Comparison of ENCODE assay signal across 3 cellular contexts in genomic region chr2:88100489-88100858, GRCh38.
TF ChIP-seq lines count a peak whose summit lies in the region.

No MANE protein-coding gene starts in this region.

TF ChIP-seq in GM23338, 12 proteins besides CTCF, POLR2A, EP300 and RAD21 (continues in another document):
- TF ChIP-seq, protein P1, sequence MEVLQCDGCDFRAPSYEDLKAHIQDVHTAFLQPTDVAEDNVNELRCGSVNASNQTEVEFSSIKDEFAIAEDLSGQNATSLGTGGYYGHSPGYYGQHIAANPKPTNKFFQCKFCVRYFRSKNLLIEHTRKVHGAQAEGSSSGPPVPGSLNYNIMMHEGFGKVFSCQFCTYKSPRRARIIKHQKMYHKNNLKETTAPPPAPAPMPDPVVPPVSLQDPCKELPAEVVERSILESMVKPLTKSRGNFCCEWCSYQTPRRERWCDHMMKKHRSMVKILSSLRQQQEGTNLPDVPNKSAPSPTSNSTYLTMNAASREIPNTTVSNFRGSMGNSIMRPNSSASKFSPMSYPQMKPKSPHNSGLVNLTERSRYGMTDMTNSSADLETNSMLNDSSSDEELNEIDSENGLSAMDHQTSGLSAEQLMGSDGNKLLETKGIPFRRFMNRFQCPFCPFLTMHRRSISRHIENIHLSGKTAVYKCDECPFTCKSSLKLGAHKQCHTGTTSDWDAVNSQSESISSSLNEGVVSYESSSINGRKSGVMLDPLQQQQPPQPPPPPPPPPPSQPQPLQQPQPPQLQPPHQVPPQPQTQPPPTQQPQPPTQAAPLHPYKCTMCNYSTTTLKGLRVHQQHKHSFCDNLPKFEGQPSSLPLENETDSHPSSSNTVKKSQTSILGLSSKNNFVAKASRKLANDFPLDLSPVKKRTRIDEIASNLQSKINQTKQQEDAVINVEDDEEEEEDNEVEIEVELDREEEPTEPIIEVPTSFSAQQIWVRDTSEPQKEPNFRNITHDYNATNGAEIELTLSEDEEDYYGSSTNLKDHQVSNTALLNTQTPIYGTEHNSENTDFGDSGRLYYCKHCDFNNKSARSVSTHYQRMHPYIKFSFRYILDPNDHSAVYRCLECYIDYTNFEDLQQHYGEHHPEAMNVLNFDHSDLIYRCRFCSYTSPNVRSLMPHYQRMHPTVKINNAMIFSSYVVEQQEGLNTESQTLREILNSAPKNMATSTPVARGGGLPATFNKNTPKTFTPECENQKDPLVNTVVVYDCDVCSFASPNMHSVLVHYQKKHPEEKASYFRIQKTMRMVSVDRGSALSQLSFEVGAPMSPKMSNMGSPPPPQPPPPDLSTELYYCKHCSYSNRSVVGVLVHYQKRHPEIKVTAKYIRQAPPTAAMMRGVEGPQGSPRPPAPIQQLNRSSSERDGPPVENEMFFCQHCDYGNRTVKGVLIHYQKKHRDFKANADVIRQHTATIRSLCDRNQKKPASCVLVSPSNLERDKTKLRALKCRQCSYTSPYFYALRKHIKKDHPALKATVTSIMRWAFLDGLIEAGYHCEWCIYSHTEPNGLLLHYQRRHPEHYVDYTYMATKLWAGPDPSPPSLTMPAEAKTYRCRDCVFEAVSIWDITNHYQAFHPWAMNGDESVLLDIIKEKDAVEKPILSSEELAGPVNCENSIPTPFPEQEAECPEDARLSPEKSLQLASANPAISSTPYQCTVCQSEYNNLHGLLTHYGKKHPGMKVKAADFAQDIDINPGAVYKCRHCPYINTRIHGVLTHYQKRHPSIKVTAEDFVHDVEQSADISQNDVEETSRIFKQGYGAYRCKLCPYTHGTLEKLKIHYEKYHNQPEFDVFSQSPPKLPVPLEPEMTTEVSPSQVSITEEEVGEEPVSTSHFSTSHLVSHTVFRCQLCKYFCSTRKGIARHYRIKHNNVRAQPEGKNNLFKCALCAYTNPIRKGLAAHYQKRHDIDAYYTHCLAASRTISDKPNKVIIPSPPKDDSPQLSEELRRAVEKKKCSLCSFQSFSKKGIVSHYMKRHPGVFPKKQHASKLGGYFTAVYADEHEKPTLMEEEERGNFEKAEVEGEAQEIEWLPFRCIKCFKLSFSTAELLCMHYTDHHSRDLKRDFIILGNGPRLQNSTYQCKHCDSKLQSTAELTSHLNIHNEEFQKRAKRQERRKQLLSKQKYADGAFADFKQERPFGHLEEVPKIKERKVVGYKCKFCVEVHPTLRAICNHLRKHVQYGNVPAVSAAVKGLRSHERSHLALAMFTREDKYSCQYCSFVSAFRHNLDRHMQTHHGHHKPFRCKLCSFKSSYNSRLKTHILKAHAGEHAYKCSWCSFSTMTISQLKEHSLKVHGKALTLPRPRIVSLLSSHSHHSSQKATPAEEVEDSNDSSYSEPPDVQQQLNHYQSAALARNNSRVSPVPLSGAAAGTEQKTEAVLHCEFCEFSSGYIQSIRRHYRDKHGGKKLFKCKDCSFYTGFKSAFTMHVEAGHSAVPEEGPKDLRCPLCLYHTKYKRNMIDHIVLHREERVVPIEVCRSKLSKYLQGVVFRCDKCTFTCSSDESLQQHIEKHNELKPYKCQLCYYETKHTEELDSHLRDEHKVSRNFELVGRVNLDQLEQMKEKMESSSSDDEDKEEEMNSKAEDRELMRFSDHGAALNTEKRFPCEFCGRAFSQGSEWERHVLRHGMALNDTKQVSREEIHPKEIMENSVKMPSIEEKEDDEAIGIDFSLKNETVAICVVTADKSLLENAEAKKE (CRISPR knock-in tag; IDR thresholded peaks at IDR 0.05), result no peak
- no peak for TF ChIP-seq JUNB (IDR thresholded peaks at IDR 0.05; ENCODE audit: unreplicated experiment)
- no peak for TF ChIP-seq EZH2 (IDR thresholded peaks at IDR 0.05; ENCODE audit: low read depth, unreplicated experiment)
- no peak for TF ChIP-seq STAT1 (IDR thresholded peaks at IDR 0.05; ENCODE audit: unreplicated experiment)
- no peak for TF ChIP-seq ZNF114 (CRISPR knock-in tag; IDR thresholded peaks at IDR 0.05)
- no peak for TF ChIP-seq POLR2AphosphoS5 (IDR thresholded peaks at IDR 0.05; ENCODE audit: low read depth)

TF ChIP-seq in H1, 55 proteins besides CTCF, POLR2A, EP300 and RAD21:
- TF ChIP-seq SP2 (IDR thresholded peaks at IDR 0.05; ENCODE audit: low read length) (no peak), BCL11A (IDR thresholded peaks at IDR 0.05; ENCODE audit: low read depth in 2 of 2, low read length in 2 of 2) (no peak), POLR2AphosphoS5 (IDR thresholded peaks at IDR 0.05; ENCODE audit: low read depth, low read length) (no peak), TEAD4 (IDR thresholded peaks at IDR 0.05; ENCODE audit: low read depth, low read length) (no peak), ATF2 (IDR thresholded peaks at IDR 0.05; ENCODE audit: low read length) (no peak), SIN3A (conservative IDR thresholded peaks at IDR 0.05 in 1 of 2, IDR thresholded peaks at IDR 0.05 in 1 of 2; ENCODE audit: low read depth in 1 of 2, low read length in 2 of 2) (no peak), TBP (IDR thresholded peaks at IDR 0.05; ENCODE audit: low read depth, low read length) (no peak), KDM4A (IDR thresholded peaks at IDR 0.05; ENCODE audit: low read depth, low read length, severe bottlenecking) (no peak), CREB1 (IDR thresholded peaks at IDR 0.05) (no peak), YY1 (IDR thresholded peaks at IDR 0.05; ENCODE audit: low read depth, low read length) (no peak), CEBPB (IDR thresholded peaks at IDR 0.05; ENCODE audit: low read depth, low read length) (no peak), KDM5A (IDR thresholded peaks at IDR 0.05; ENCODE audit: low read length) (no peak), SAP30 (IDR thresholded peaks at IDR 0.05; ENCODE audit: insufficient read depth, insufficient replicate concordance, low read length) (no peak), NANOG (IDR thresholded peaks at IDR 0.05; ENCODE audit: insufficient read depth, low read depth, low read length, poor library complexity, severe bottlenecking) (no peak), HDAC2 (IDR thresholded peaks at IDR 0.05; ENCODE audit: borderline replicate concordance in 1 of 2, low read depth in 2 of 2, low read length in 2 of 2) (no peak), ATF3 (IDR thresholded peaks at IDR 0.05; ENCODE audit: insufficient read depth, low read depth, low read length) (no peak)
- TF ChIP-seq, protein P2, sequence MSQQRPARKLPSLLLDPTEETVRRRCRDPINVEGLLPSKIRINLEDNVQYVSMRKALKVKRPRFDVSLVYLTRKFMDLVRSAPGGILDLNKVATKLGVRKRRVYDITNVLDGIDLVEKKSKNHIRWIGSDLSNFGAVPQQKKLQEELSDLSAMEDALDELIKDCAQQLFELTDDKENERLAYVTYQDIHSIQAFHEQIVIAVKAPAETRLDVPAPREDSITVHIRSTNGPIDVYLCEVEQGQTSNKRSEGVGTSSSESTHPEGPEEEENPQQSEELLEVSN (IDR thresholded peaks at IDR 0.05), result no peak
- TF ChIP-seq, protein P3, sequence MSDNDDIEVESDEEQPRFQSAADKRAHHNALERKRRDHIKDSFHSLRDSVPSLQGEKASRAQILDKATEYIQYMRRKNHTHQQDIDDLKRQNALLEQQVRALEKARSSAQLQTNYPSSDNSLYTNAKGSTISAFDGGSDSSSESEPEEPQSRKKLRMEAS (IDR thresholded peaks at IDR 0.05), result no peak

TF ChIP-seq in HepG2, 621 proteins besides CTCF, POLR2A, EP300 and RAD21:
- TF ChIP-seq SRY (CRISPR knock-in tag; IDR thresholded peaks at IDR 0.05) (no peak), ZNF607 (CRISPR knock-in tag; IDR thresholded peaks at IDR 0.05; ENCODE audit: borderline replicate concordance) (no peak), SMC3 (IDR thresholded peaks at IDR 0.05; ENCODE audit: low read length) (no peak), ZNF382 (CRISPR knock-in tag; IDR thresholded peaks at IDR 0.05; ENCODE audit: borderline replicate concordance) (no peak), MTA1 (CRISPR knock-in tag; IDR thresholded peaks at IDR 0.05; ENCODE audit: borderline replicate concordance) (no peak), JUNB (CRISPR knock-in tag; IDR thresholded peaks at IDR 0.05; ENCODE audit: borderline replicate concordance) (no peak), ZNF709 (CRISPR knock-in tag; IDR thresholded peaks at IDR 0.05) (no peak), ZFX (CRISPR knock-in tag; IDR thresholded peaks at IDR 0.05; ENCODE audit: low read depth) (no peak), ZNF326 (CRISPR knock-in tag; IDR thresholded peaks at IDR 0.05; ENCODE audit: borderline replicate concordance) (no peak), ZNF121 (CRISPR knock-in tag; IDR thresholded peaks at IDR 0.05) (no peak)
- TF ChIP-seq, protein P4, sequence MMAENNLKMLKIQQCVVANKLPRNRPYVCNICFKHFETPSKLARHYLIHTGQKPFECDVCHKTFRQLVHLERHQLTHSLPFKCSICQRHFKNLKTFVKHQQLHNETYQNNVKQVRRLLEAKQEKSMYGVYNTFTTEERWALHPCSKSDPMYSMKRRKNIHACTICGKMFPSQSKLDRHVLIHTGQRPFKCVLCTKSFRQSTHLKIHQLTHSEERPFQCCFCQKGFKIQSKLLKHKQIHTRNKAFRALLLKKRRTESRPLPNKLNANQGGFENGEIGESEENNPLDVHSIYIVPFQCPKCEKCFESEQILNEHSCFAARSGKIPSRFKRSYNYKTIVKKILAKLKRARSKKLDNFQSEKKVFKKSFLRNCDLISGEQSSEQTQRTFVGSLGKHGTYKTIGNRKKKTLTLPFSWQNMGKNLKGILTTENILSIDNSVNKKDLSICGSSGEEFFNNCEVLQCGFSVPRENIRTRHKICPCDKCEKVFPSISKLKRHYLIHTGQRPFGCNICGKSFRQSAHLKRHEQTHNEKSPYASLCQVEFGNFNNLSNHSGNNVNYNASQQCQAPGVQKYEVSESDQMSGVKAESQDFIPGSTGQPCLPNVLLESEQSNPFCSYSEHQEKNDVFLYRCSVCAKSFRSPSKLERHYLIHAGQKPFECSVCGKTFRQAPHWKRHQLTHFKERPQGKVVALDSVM (CRISPR knock-in tag; IDR thresholded peaks at IDR 0.05), result no peak
